ENCODE assay signal across 1 cellular context in genomic region chr11:2807801-2808241, GRCh38.
TF ChIP-seq lines count a peak whose summit lies in the region.

No MANE protein-coding gene starts in this region.

TF ChIP-seq in HepG2, 621 proteins besides CTCF, POLR2A, EP300 and RAD21:
- no peak for TF ChIP-seq ZNF329 (CRISPR knock-in tag; IDR thresholded peaks at IDR 0.05; ENCODE audit: low read depth)
- no peak for TF ChIP-seq HOXD1 (CRISPR knock-in tag; IDR thresholded peaks at IDR 0.05)
- TF ChIP-seq MATR3 (CRISPR knock-in tag; IDR thresholded peaks at IDR 0.05): no peak
- no peak for TF ChIP-seq SMC3 (IDR thresholded peaks at IDR 0.05; ENCODE audit: low read length)
- no peak for TF ChIP-seq MLX (CRISPR knock-in tag; IDR thresholded peaks at IDR 0.05)
- 0 out of 2 replicates have a peak, but pooled peaks have one; percentile 1 for TF ChIP-seq ZNF687 (CRISPR knock-in tag; IDR thresholded peaks at IDR 0.05)
- TF ChIP-seq HNRNPL (IDR thresholded peaks at IDR 0.05; ENCODE audit: low read depth, low read length): peak; percentile 41; the same call in 1 of the 2 replicates
